ENCODE assay signal across 32 cellular contexts in genomic region chr9:97941323-97941722, GRCh38. TPM values are rescaled to one million over a fixed set of nuclear protein-coding genes. Genes with fewer than 3 reads are reported as not detected.
"Had no signal": no experiment of that assay in that cellular context is flagged by ENCODE, and none has a peak within 500 bp of the region (broad histone marks: within the 10 kb centered on the region; RNA-seq: fewer than 3 reads in every experiment).

No MANE protein-coding gene starts in this region.

- FAIRE-seq: endometrium, islet of Langerhans, keratinocyte had no signal

- H3K27me3 ChIP-seq: colonic mucosa, gastrocnemius medialis had no signal

- H3K27ac ChIP-seq: colonic mucosa, epithelial cell of prostate, esophagus squamous epithelium, gastrocnemius medialis, heart right ventricle, left lung, lower lobe of right lung had no signal

- DNase-seq: colonic mucosa; cortex of kidney; effector CD8-positive, alpha-beta T cell; effector memory CD8-positive, alpha-beta T cell; endodermal cell; esophagus squamous epithelium; foreskin fibroblast; foreskin melanocyte; gastrocnemius medialis; glutamatergic neuron; head of caudate nucleus; heart right ventricle; hippocampal formation; left cardiac atrium; left lung; left ventricle myocardium superior; lower lobe of right lung; mesenchymal stem cell; mucosa of descending colon; naive B cell had no signal

- H3K27me3 Mint-ChIP-seq: effector memory CD8-positive, alpha-beta T cell had no signal

- H3K9me3 ChIP-seq: colonic mucosa, esophagus squamous epithelium, gastrocnemius medialis, heart right ventricle, left lung, lower lobe of right lung, mucosa of descending colon had no signal

- H3K36me3 Mint-ChIP-seq: mesothelial cell of epicardium, naive B cell had no signal

- H3K27ac Mint-ChIP-seq: dendritic cell treated with granulocyte-macrophage colony-stimulating factor and Interleukin-4, amounts not matched to agents 40 ng/mL and 50 ng/mL, for 4 days; endodermal cell; mesothelial cell of epicardium had no signal

- H3K4me1 ChIP-seq: colonic mucosa, esophagus squamous epithelium, gastrocnemius medialis, heart right ventricle, left lung, lower lobe of right lung had no signal

- H3K4me1 Mint-ChIP-seq: endodermal cell, mesothelial cell of epicardium had no signal

- H3K36me3 ChIP-seq: colonic mucosa, esophagus squamous epithelium, gastrocnemius medialis, heart right ventricle, left lung, lower lobe of right lung had no signal

- H3K4me3 Mint-ChIP-seq: dendritic cell treated with granulocyte-macrophage colony-stimulating factor and Interleukin-4, amounts not matched to agents 40 ng/mL and 50 ng/mL, for 4 days; effector memory CD8-positive, alpha-beta T cell; endodermal cell; mesothelial cell of epicardium had no signal

- H3K9me3 Mint-ChIP-seq: dendritic cell treated with granulocyte-macrophage colony-stimulating factor and Interleukin-4, amounts not matched to agents 40 ng/mL and 50 ng/mL, for 4 days; effector memory CD8-positive, alpha-beta T cell; endodermal cell; mesothelial cell of epicardium had no signal

- H3K4me3 ChIP-seq: colonic mucosa, esophagus squamous epithelium, gastrocnemius medialis, heart right ventricle, left lung, lower lobe of right lung, mucosa of descending colon had no signal

RNA-seq across cellular contexts. Expression of gene HEMGN, which starts 3.4 kb away (rescaled TPM):
- total RNA-seq: dermis microvascular lymphatic vessel endothelial cell, endodermal cell, esophagus mucosa, esophagus squamous epithelium, glomerular endothelial cell, kidney epithelial cell, left ventricle myocardium superior, lung microvascular endothelial cell, mesenteric fat pad, mesothelial cell of epicardium, mucosa of descending colon had no signal
- polyA plus RNA-seq: heart right ventricle, keratinocyte had no signal
